In genomic region chr9:122350577-122351355, GRCh38 we compare ENCODE assay signal across 8 cellular contexts. TPM values are rescaled to one million over a fixed set of nuclear protein-coding genes. Genes with fewer than 3 reads are reported as not detected.
A peak's percentile ranks its signal among the peaks of the same experiment; 100 is the strongest.
DNase-seq lines count a peak whose midpoint lies in the region; ATAC-seq and TF ChIP-seq lines count a peak whose summit lies in the region.

No MANE protein-coding gene starts in this region.

- no peak overlapping the region for H3K4me3 Mint-ChIP-seq in activated T-cell treated with anti-CD3 and anti-CD28 coated beads, Interleukin-2, amount 50 U/mL, for 72 hours

- peaks cover 32% of the 10 kb centered on the region for H3K27me3 Mint-ChIP-seq in activated T-cell treated with anti-CD3 and anti-CD28 coated beads, Interleukin-2, amount 50 U/mL, for 72 hours (ENCODE audit: low read depth)

- no peaks in the 10 kb centered on the region for H3K36me3 Mint-ChIP-seq in activated T-cell treated with anti-CD3 and anti-CD28 coated beads, Interleukin-2, amount 50 U/mL, for 72 hours (ENCODE audit: insufficient read depth in 2 of 2)

- H3K36me3 ChIP-seq in neutrophil, result no peaks in the 10 kb centered on the region

- peak; percentile 92 for TF ChIP-seq CTCF in neutrophil (IDR thresholded peaks at IDR 0.05)

- no peak overlapping the region for H3K27ac Mint-ChIP-seq in activated T-cell treated with anti-CD3 and anti-CD28 coated beads, Interleukin-2, amount 50 U/mL, for 72 hours

- H3K4me1 Mint-ChIP-seq in activated T-cell treated with anti-CD3 and anti-CD28 coated beads, Interleukin-2, amount 50 U/mL, for 72 hours (ENCODE audit: low read depth), result peaks cover 22% of the 10 kb centered on the region

- ATAC-seq in GM21360 (IDR thresholded peaks at IDR 0.05; ENCODE audit: unreplicated experiment), result peak; percentile 88
- peak; percentile 88 to 89 for ATAC-seq in activated T-cell treated with anti-CD3 and anti-CD28 coated beads, Interleukin-2, amount 50 U/mL, for 72 hours (replicated peaks in 1 of 2)

- no peaks in the 10 kb centered on the region for H3K9me3 ChIP-seq in neutrophil

- peaks cover 10 to 12% of the 10 kb centered on the region in 2 experiments for H3K4me1 ChIP-seq in neutrophil (ENCODE audit: control insufficient read depth in 1 of 2, insufficient read depth in 1 of 2, low read depth in 1 of 2, low read length in 1 of 2)

- DNase-seq in Caki2 (ENCODE audit: low read depth), result peak; percentile 66
- peak; percentile 91 for DNase-seq in HuH-7 (ENCODE audit: low spot score)
- peak; percentile 82 for DNase-seq in RKO (ENCODE audit: low spot score)
- peak; percentile 79 to 86 for DNase-seq in activated T-cell treated with anti-CD3 and anti-CD28 coated beads, Interleukin-2, amount 50 U/mL, for 72 hours
- peak; percentile 71 for DNase-seq in fibroblast of peridontal ligament (ENCODE audit: extremely low read depth)
- peak; percentile 95 for DNase-seq in superior temporal gyrus (ENCODE audit: extremely low spot score)

- in situ Hi-C loops in Caki2 (cut with HindIII; ENCODE audit: low pct_unique_long_range_greater_than_20kb, low sequenced_read_pairs), result no loop called here

- H3K4me3 ChIP-seq in neutrophil (ENCODE audit: low read depth in 1 of 2, low read length in 1 of 2), result no peak overlapping the region

- H3K27ac ChIP-seq in neutrophil, result no peak overlapping the region

- H3K9me3 Mint-ChIP-seq in activated T-cell treated with anti-CD3 and anti-CD28 coated beads, Interleukin-2, amount 50 U/mL, for 72 hours, result no peaks in the 10 kb centered on the region

- peaks cover 48% of the 10 kb centered on the region for H3K27me3 ChIP-seq in neutrophil

RNA-seq across cellular contexts. Expression of gene PTGS1, which starts 20.1 kb away (rescaled TPM):
- 2.6 and 7.6 TPM in 2 replicates for total RNA-seq in Caki2 (2014; rRNA removed; shearing (Covaris generic); ENCODE audit: low replicate concordance)
- total RNA-seq in activated T-cell treated with anti-CD3 and anti-CD28 coated beads, Interleukin-2, amount 50 U/mL, for 72 hours, result under 1 TPM; 0.17 to 0.58 TPM
